26 cellular contexts compared by ENCODE assay signal in the genomic region with DNA sequence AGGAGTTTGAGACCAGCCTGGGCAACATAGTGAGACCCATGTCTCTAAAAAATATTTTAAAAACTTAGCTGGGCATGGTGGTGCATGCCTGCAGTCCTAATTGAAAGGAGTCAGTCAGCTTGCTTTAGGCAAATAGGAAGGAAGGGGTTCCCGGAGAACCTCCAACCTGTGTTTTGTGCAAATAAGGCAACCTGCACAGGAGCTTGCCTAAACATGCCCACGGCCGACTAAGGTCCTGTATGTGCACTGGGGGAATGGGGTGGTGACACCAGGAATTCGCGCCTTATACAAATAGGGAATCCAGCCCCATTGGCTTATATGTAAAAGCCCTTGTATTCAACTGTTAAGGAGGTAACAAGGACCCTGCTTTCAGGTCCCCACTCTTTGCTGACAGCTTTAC.
"Had no signal": no experiment of that assay in that cellular context is flagged by ENCODE, and none has a peak within 500 bp of the region (broad histone marks: within the 10 kb centered on the region; RNA-seq: fewer than 3 reads in every experiment).

No MANE protein-coding gene starts in this region.

- H3K9me3 ChIP-seq: esophagus squamous epithelium, gastroesophageal sphincter, left lung, lower lobe of right lung had no signal

- H3K27ac Mint-ChIP-seq: immature natural killer cell, memory B cell had no signal

- DNase-seq: dermis blood vessel endothelial cell; dorsolateral prefrontal cortex; effector CD4-positive, alpha-beta T cell; effector memory CD4-positive, alpha-beta T cell; erythroblast; esophagus squamous epithelium; foreskin fibroblast; heart left ventricle; hypothalamus; immature natural killer cell; islet precursor cell; left cardiac atrium; left lung; left ventricle myocardium superior; lower lobe of right lung; mesendoderm; midbrain had no signal

- H3K4me2 ChIP-seq: hepatocyte had no signal

- H3K36me3 Mint-ChIP-seq: immature natural killer cell, memory B cell had no signal

- H3K36me3 ChIP-seq: esophagus squamous epithelium, gastroesophageal sphincter, heart left ventricle, left lung, lower lobe of right lung had no signal

- H2AFZ ChIP-seq: hepatocyte had no signal

- H3K4me1 Mint-ChIP-seq: memory B cell had no signal

- H3K27ac ChIP-seq: coronary artery, dorsolateral prefrontal cortex, epithelial cell of prostate, esophagus squamous epithelium, gastroesophageal sphincter, heart left ventricle, hepatocyte, left lung, lower lobe of right lung had no signal

- H3K79me2 ChIP-seq: hepatocyte had no signal

- H3K4me3 ChIP-seq: coronary artery, dorsolateral prefrontal cortex, esophagus squamous epithelium, gastroesophageal sphincter, heart left ventricle, hepatocyte, left lung, lower lobe of right lung had no signal

- H3K4me1 ChIP-seq: esophagus squamous epithelium, gastroesophageal sphincter, heart left ventricle, left lung, lower lobe of right lung had no signal

- H3K4me3 Mint-ChIP-seq: immature natural killer cell, memory B cell had no signal

- ATAC-seq: esophagus mucosa, gastroesophageal sphincter, heart left ventricle, left cardiac atrium, left lung, left ventricle myocardium superior, lower lobe of right lung had no signal

- FAIRE-seq: colon, endothelial cell of umbilical vein, frontal cortex had no signal

- H3K27me3 Mint-ChIP-seq: memory B cell had no signal

- H3K27me3 ChIP-seq: dorsolateral prefrontal cortex, esophagus squamous epithelium, gastroesophageal sphincter, heart left ventricle, hepatocyte, left lung had no signal
